11 cellular contexts compared by ENCODE assay signal in the genomic region with DNA sequence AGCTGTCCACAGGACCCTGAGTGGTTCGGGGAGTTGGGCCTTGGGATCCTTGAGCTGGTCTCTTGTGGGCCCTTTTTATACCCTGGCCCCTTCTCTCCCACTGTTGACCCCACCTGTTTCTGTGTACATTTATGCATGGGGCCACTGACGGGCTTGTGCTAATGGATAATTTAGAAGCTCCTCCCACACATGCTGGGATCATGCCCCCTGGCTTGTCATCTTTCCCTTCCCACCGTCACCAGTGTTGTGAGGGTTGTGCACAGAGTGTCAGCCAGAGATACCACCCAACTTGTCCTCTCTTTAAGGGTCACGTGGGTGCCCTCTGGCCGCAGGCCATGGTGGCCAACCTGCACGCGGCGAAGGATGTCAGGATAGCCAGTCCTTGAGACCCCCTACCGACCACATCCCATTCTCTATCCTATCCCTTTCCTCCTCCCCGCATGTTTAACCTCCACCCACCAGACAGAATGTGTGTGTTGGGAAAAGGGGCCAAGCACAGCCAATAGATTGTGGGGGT. TPM values are rescaled to one million over a fixed set of nuclear protein-coding genes. Genes with fewer than 3 reads are reported as not detected.
DNase-seq lines count a peak whose midpoint lies in the region; ATAC-seq, FAIRE-seq and TF ChIP-seq lines count a peak whose summit lies in the region.
"Not testable (repeated sequence)": the region's sequence is repeated elsewhere in the genome, so short reads cannot be mapped to it uniquely, and the experiment has no call there.
"Had no signal": no experiment of that assay in that cellular context is flagged by ENCODE, and none has a peak within 500 bp of the region (broad histone marks: within the 10 kb centered on the region; RNA-seq: fewer than 3 reads in every experiment).

Gene GH1, minus strand, starts transcription at position 51 of the 517 bp plus-strand sequence. CDS start 63 bp downstream, outside the sequence.

- not testable (repeated sequence) for H3K4me3 ChIP-seq in CD8-positive, alpha-beta memory T cell (ENCODE audit: low read length); IMR-90 (ENCODE audit: insufficient read depth, low read depth, low read length); left lung; neuronal stem cell (ENCODE audit: low read length in 2 of 2)
- H3K4me3 ChIP-seq in OCI-LY3 (ENCODE audit: low read length) (peak within 1 kb of the TSS; percentile 75), H1 (ENCODE audit: extremely low read depth in 1 of 4, insufficient read depth in 2 of 4, low read depth in 3 of 4, low read length in 4 of 4) (peak within 1 kb of the TSS in 1 of 4 experiments; percentile 39; a peak in 3 of 8 replicates)

- not testable (repeated sequence) for H2BK120ac ChIP-seq in IMR-90 (ENCODE audit: low read depth, low read length); neuronal stem cell (ENCODE audit: low read depth, low read length)
- peak within 1 kb of the TSS; percentile 43 for H2BK120ac ChIP-seq in H1 (replicated peaks; ENCODE audit: low read depth, low read length)

- not testable (repeated sequence) for H3K4me3 Mint-ChIP-seq in CD8-positive, alpha-beta memory T cell
- H3K4me3 Mint-ChIP-seq in activated B cell treated with CpG ODN at 0.5 μM for 24 hours: peak within 1 kb of the TSS; percentile 77

- not testable (repeated sequence) for BruUV-seq in IMR-90 (replicated peaks; lab: Mats Ljungman, UMichigan)

- not testable (repeated sequence) for H4K91ac ChIP-seq in IMR-90 (ENCODE audit: insufficient read depth, low read depth, low read length); H1 (replicated peaks; ENCODE audit: insufficient read length, low read length); neuronal stem cell (ENCODE audit: low read depth, low read length, poor library complexity)

- H3K4me1 Mint-ChIP-seq in CD8-positive, alpha-beta memory T cell: peaks cover 6 to 10% (median 10%) of the 10 kb centered on the region in 3 donors
- peaks cover 86% of the 10 kb centered on the region for H3K4me1 Mint-ChIP-seq in activated B cell treated with CpG ODN at 0.5 μM for 24 hours

- not testable (repeated sequence) for H3K4me2 ChIP-seq in IMR-90 (ENCODE audit: low read depth, low read length); neuronal stem cell (ENCODE audit: insufficient read depth, low read length, poor library complexity, severe bottlenecking)
- H3K4me2 ChIP-seq in OCI-LY3 (ENCODE audit: low read length): peak within 1 kb of the TSS; percentile 95
- peak within 1 kb of the TSS; percentile 42 to 58 for H3K4me2 ChIP-seq in H1 (ENCODE audit: insufficient read depth in 1 of 2, low read depth in 2 of 2, low read length in 2 of 2)

- not testable (repeated sequence) for H3K18ac ChIP-seq in IMR-90 (ENCODE audit: low read depth, low read length); H1 (ENCODE audit: extremely low read depth, low read length)
- H3K18ac ChIP-seq in neuronal stem cell (ENCODE audit: low read length): peak within 1 kb of the TSS; percentile 41

- H2BK20ac ChIP-seq in IMR-90 (ENCODE audit: low read depth, low read length); H1 (ENCODE audit: low read length): not testable (repeated sequence)

- POLR2A ChIA-PET in CD8-positive, alpha-beta memory T cell (lab: Charles Lee): interaction anchor here (1.2 to 2.5 kb wide), 3 partner anchors 101 to 215 kb away, joined by 4 to 13 read pairs (median 9); partner anchors contain the start of gene ICAM2
- POLR2A ChIA-PET in IMR-90 (lab: Charles Lee; ENCODE audit: unreplicated experiment): not testable (repeated sequence)
- POLR2A ChIA-PET in activated B cell treated with CpG ODN at 0.5 μM for 24 hours (lab: Charles Lee): interaction anchor here (0.6 to 19.1 kb wide), 17 partner anchors 11 to 110 kb away, joined by 3 to 837 read pairs (median 7); partner anchors contain the start of genes CD79B and ICAM2
- POLR2A ChIA-PET in H1 (lab: Charles Lee; ENCODE audit: partially characterized antibody): interaction anchor here (0.8 to 2.5 kb wide), 7 partner anchors 16 to 586 kb away, joined by 3 to 13 read pairs (median 4); no protein-coding TSS in a partner anchor

- not testable (repeated sequence) for H3K27me3 Mint-ChIP-seq in CD8-positive, alpha-beta memory T cell; activated B cell treated with CpG ODN at 0.5 μM for 24 hours

- H3K4ac ChIP-seq in IMR-90 (ENCODE audit: low read depth, low read length); H1 (replicated peaks; ENCODE audit: insufficient read length, low read depth, low read length); neuronal stem cell (ENCODE audit: low read length): not testable (repeated sequence)

- H3K9me1 ChIP-seq in IMR-90 (ENCODE audit: insufficient read depth, low read length): not testable (repeated sequence)

- H3K27ac ChIP-seq in CD8-positive, alpha-beta memory T cell (ENCODE audit: low read depth, low read length); IMR-90 (ENCODE audit: insufficient read depth, low read length); OCI-LY3 (ENCODE audit: low read length); H1 (ENCODE audit: low read depth, low read length); left lung; neuronal stem cell (replicated peaks; ENCODE audit: low read length): not testable (repeated sequence)

- not testable (repeated sequence) for H3K56ac ChIP-seq in IMR-90 (ENCODE audit: extremely low read depth, insufficient read depth, low read length); H1 (replicated peaks; ENCODE audit: insufficient read length, low read depth, low read length)

- not testable (repeated sequence) for TF ChIP-seq CTCF in IMR-90 (conservative IDR thresholded peaks at IDR 0.05; ENCODE audit: low read depth, low read length); OCI-LY3 (IDR thresholded peaks at IDR 0.05; ENCODE audit: low read depth, low read length); activated B cell treated with CpG ODN at 0.5 μM for 24 hours (IDR thresholded peaks at IDR 0.05); H1 (IDR thresholded peaks at IDR 0.05; ENCODE audit: control extremely low read depth in 1 of 3, insufficient read depth in 1 of 3, low read depth in 1 of 3, low read length in 3 of 3); left lung (IDR thresholded peaks at IDR 0.05)

- no CpG with 5 or more reads among the region's 10 CpGs for WGBS in IMR-90 (ENCODE audit: extremely low coverage in 2 of 2, insufficient read length in 1 of 2), 2 experiments
- WGBS in H1 (ENCODE audit: extremely low coverage in 1 of 2, insufficient coverage in 1 of 2, insufficient read length in 1 of 2, insufficient replicate concordance in 2 of 2, low coverage in 1 of 2, low lambda C conversion rate in 2 of 2, missing lambda C conversion rate in 1 of 2), 2 experiments: 63% methylated on average over 9 of the region's 10 CpGs; no CpG with 5 or more reads in 1 of the 2 experiments
- WGBS in neuronal stem cell (ENCODE audit: extremely low coverage in 2 of 2, insufficient read length in 2 of 2, insufficient replicate concordance in 1 of 2), 2 donors: no CpG with 5 or more reads among the region's 10 CpGs

- not testable (repeated sequence) for H3K9ac ChIP-seq in IMR-90 (ENCODE audit: low read depth, low read length); H1 (replicated peaks in 1 of 4; ENCODE audit: extremely low read depth in 1 of 4, low read depth in 3 of 4, low read length in 3 of 4); neuronal stem cell (ENCODE audit: low read depth, low read length, poor library complexity)
- peak within 1 kb of the TSS; percentile 41; the same call in 1 of the 2 replicates for H3K9ac ChIP-seq in OCI-LY3 (ENCODE audit: low read length)

- dilution Hi-C loops in IMR-90 (cut with HindIII; ENCODE audit: low sequenced_read_pairs, unreplicated experiment): not testable (repeated sequence)

- not testable (repeated sequence) for TF ChIP-seq POLR2A in IMR-90 (IDR thresholded peaks at IDR 0.05; ENCODE audit: low read depth, low read length); H1 (IDR thresholded peaks at IDR 0.05; ENCODE audit: control extremely low read depth in 1 of 2, low read depth in 2 of 2, low read length in 2 of 2)

- not testable (repeated sequence) for H3K79me2 ChIP-seq in OCI-LY3 (ENCODE audit: low read length); H1 (ENCODE audit: control insufficient read depth in 1 of 2, insufficient read depth in 2 of 2, low read length in 2 of 2)

- H3K4me1 ChIP-seq in CD8-positive, alpha-beta memory T cell (ENCODE audit: insufficient read depth, low read length); IMR-90 (ENCODE audit: control insufficient read depth, insufficient read depth, low read length); H1 (replicated peaks in 1 of 4; ENCODE audit: control insufficient read depth in 3 of 4, insufficient read depth in 4 of 4, low read length in 3 of 4); left lung; neuronal stem cell (ENCODE audit: control insufficient read depth in 2 of 2, insufficient read depth in 1 of 2, low read depth in 1 of 2, low read length in 2 of 2): not testable (repeated sequence)
- peaks cover 66% of the 10 kb centered on the region for H3K4me1 ChIP-seq in OCI-LY3 (ENCODE audit: low read length)

- H2AK9ac ChIP-seq in IMR-90 (replicated peaks; ENCODE audit: low read depth, low read length, poor library complexity): not testable (repeated sequence)

- TF ChIP-seq EP300 in H1 (IDR thresholded peaks at IDR 0.05; ENCODE audit: borderline replicate concordance in 1 of 2, low read depth in 2 of 2, low read length in 2 of 2): not testable (repeated sequence)

- peak within 1 kb of the TSS in 5 of 8 donors; percentile 17 to 78 (median 63) for H3K27ac Mint-ChIP-seq in CD8-positive, alpha-beta memory T cell
- peak within 1 kb of the TSS; percentile 75 for H3K27ac Mint-ChIP-seq in activated B cell treated with CpG ODN at 0.5 μM for 24 hours

- not testable (repeated sequence) for H4K8ac ChIP-seq in IMR-90 (ENCODE audit: low read depth in 2 of 2, low read length in 2 of 2); neuronal stem cell (ENCODE audit: low read depth, low read length)
- H4K8ac ChIP-seq in H1 (ENCODE audit: extremely low read depth, insufficient read depth, low read length): peak within 1 kb of the TSS; percentile 71; the same call in 1 of the 2 replicates

- CTCF ChIA-PET in CD8-positive, alpha-beta memory T cell (lab: Charles Lee): interaction anchor here (0.9 to 15.5 kb wide), 43 partner anchors 8 to 364 kb away, joined by 3 to 212 read pairs (median 5); partner anchors contain the start of genes CD79B, CSHL1, ERN1 and ICAM2
- CTCF ChIA-PET in IMR-90 (lab: Yijun Ruan, JAX) (interaction anchor here (0.7 to 2.7 kb wide), 10 partner anchors 10 to 215 kb away, joined by 3 to 21 read pairs (median 5); partner anchors contain the start of gene ICAM2), activated B cell treated with CpG ODN at 0.5 μM for 24 hours (lab: Charles Lee) (interaction anchor here (0.6 to 12.3 kb wide), 17 partner anchors 7 to 213 kb away, joined by 3 to 321 read pairs (median 12); partner anchors contain the start of genes CD79B, CSHL1, ERN1 and ICAM2), H1 (lab: Charles Lee; ENCODE audit: partially characterized antibody) (interaction anchor here (0.7 to 11.2 kb wide), 50 partner anchors 8 to 316 kb away, joined by 3 to 270 read pairs (median 8); partner anchors contain the start of genes CD79B, CSHL1, GH2 and ICAM2)

- H2AK5ac ChIP-seq in IMR-90 (ENCODE audit: low read depth, low read length); H1 (ENCODE audit: low read depth, low read length): not testable (repeated sequence)
- H2AK5ac ChIP-seq in neuronal stem cell (ENCODE audit: low read depth, low read length): peak within 1 kb of the TSS; percentile 68

- H3K27me3 ChIP-seq in CD8-positive, alpha-beta memory T cell (ENCODE audit: insufficient read depth, low read length, poor library complexity, severe bottlenecking); OCI-LY3 (ENCODE audit: low read depth, low read length); H1 (replicated peaks in 1 of 4; ENCODE audit: control insufficient read depth in 3 of 4, extremely low read depth in 1 of 4, insufficient read depth in 3 of 4, low read length in 3 of 4); left lung; neuronal stem cell (ENCODE audit: control insufficient read depth in 3 of 3, insufficient read depth in 3 of 3, low read depth in 1 of 3, low read length in 3 of 3): not testable (repeated sequence)
- peaks cover 29% of the 10 kb centered on the region for H3K27me3 ChIP-seq in IMR-90 (ENCODE audit: control insufficient read depth, insufficient read depth, low read length)

- H3K23ac ChIP-seq in IMR-90 (ENCODE audit: low read depth, low read length); H1 (ENCODE audit: insufficient read length); neuronal stem cell (ENCODE audit: low read depth, low read length, poor library complexity): not testable (repeated sequence)

- not testable (repeated sequence) for H4K5ac ChIP-seq in IMR-90 (ENCODE audit: low read depth, low read length)
- H4K5ac ChIP-seq in H1 (ENCODE audit: insufficient read length, low read depth, low read length): peak within 1 kb of the TSS; percentile 0

- intact Hi-C loops in IMR-90 (cut with micrococcal nuclease): loop anchor here (1.0 to 10.0 kb wide), 5 partner anchors 27 to 366 kb away; no protein-coding TSS in a partner anchor
- intact Hi-C loops in activated B cell treated with CpG ODN at 0.5 μM for 24 hours (cut with micrococcal nuclease): loop anchor here (1.0 kb wide), 6 partner anchors 13 to 106 kb away; partner anchors contain the start of genes CD79B and ICAM2
- intact Hi-C loops in left lung (cut with DNase I): loop anchor here in 1 of 2 donors (5.0 to 10.0 kb wide), 2 partner anchors 108 to 216 kb away; partner anchors contain the start of gene ERN1

- DNase-seq in CD8-positive, alpha-beta memory T cell; IMR-90; activated B cell treated with CpG ODN at 0.5 μM for 24 hours; H1 (ENCODE audit: low read depth in 1 of 2, low spot score in 2 of 2); neuronal stem cell (ENCODE audit: low spot score): not testable (repeated sequence)
- DNase-seq in left lung: peak; percentile 14 to 25

- not testable (repeated sequence) for H3K36me3 ChIP-seq in CD8-positive, alpha-beta memory T cell (ENCODE audit: insufficient read depth, low read length); IMR-90 (ENCODE audit: control insufficient read depth, insufficient read depth, low read length); OCI-LY3 (replicated peaks; ENCODE audit: low read depth, low read length); H1 (ENCODE audit: control insufficient read depth in 2 of 4, insufficient read depth in 4 of 4, low read length in 3 of 4); left lung; neuronal stem cell (replicated peaks in 1 of 2; ENCODE audit: control insufficient read depth in 2 of 2, insufficient read depth in 2 of 2, low read length in 2 of 2)

- H3K79me1 ChIP-seq in IMR-90 (ENCODE audit: low read depth in 1 of 2, low read length in 2 of 2); H1 (ENCODE audit: low read depth, low read length); neuronal stem cell (ENCODE audit: low read depth, low read length): not testable (repeated sequence)

- not testable (repeated sequence) for H3K9me3 ChIP-seq in CD8-positive, alpha-beta memory T cell (ENCODE audit: low read length); IMR-90 (ENCODE audit: control insufficient read depth, insufficient read depth, low read length); OCI-LY3 (ENCODE audit: insufficient read depth, low read length); H1 (ENCODE audit: insufficient read depth in 2 of 2, low read depth in 1 of 2, low read length in 1 of 2); left lung; neuronal stem cell (replicated peaks in 1 of 2; ENCODE audit: control insufficient read depth in 2 of 2, insufficient read depth in 1 of 2, low read depth in 1 of 2, low read length in 2 of 2)

- in situ Hi-C loops in IMR-90 (cut with MboI; ENCODE audit: low sequenced_read_pairs): loop anchor here (5.0 to 10.0 kb wide), 3 partner anchors 106 to 366 kb away; partner anchors contain the start of genes ERN1 and ICAM2

- not testable (repeated sequence) for H4K20me1 ChIP-seq in IMR-90 (ENCODE audit: insufficient read depth, low read length); OCI-LY3 (ENCODE audit: insufficient read depth, low read length); H1 (replicated peaks in 1 of 2; ENCODE audit: control insufficient read depth in 1 of 2, insufficient read depth in 2 of 2, low read length in 2 of 2)

- not testable (repeated sequence) for H3K14ac ChIP-seq in IMR-90 (replicated peaks; ENCODE audit: low read depth, low read length); H1 (ENCODE audit: insufficient read length); neuronal stem cell (ENCODE audit: low read length)

- TF ChIP-seq RAD21 in IMR-90 (IDR thresholded peaks at IDR 0.05; ENCODE audit: low read length); H1 (IDR thresholded peaks at IDR 0.05 in 1 of 2, conservative IDR thresholded peaks at IDR 0.05 in 1 of 2; ENCODE audit: low read depth in 2 of 2, low read length in 2 of 2): not testable (repeated sequence)

- ATAC-seq in IMR-90 (ENCODE audit: low read depth); activated B cell treated with CpG ODN at 0.5 μM for 24 hours (ENCODE audit: low read depth); left lung: not testable (repeated sequence)

- not testable (repeated sequence) for H3K36me3 Mint-ChIP-seq in CD8-positive, alpha-beta memory T cell; activated B cell treated with CpG ODN at 0.5 μM for 24 hours (ENCODE audit: low read depth)

- peak within 1 kb of the TSS; percentile 75; the same call in 1 of the 2 replicates for H2BK12ac ChIP-seq in H1 (ENCODE audit: low read depth, low read length)
- not testable (repeated sequence) for H2BK12ac ChIP-seq in neuronal stem cell (ENCODE audit: low read length)

- not testable (repeated sequence) for FAIRE-seq in H1 (lab: Jason Lieb, UNC)

- not testable (repeated sequence) for H2BK5ac ChIP-seq in IMR-90 (ENCODE audit: low read depth, low read length, poor library complexity, severe bottlenecking); H1 (ENCODE audit: low read depth, low read length); neuronal stem cell (ENCODE audit: low read length)

- H2AFZ ChIP-seq in IMR-90 (replicated peaks; ENCODE audit: low read length, poor library complexity) (peak within 1 kb of the TSS; percentile 2), H1 (ENCODE audit: low read length) (peak within 1 kb of the TSS; percentile 89)
- H2AFZ ChIP-seq in OCI-LY3 (ENCODE audit: low read depth, low read length); neuronal stem cell (ENCODE audit: low read length): not testable (repeated sequence)

- not testable (repeated sequence) for H3K23me2 ChIP-seq in H1 (ENCODE audit: low read depth, low read length)

- H2BK15ac ChIP-seq in IMR-90 (ENCODE audit: low read depth, low read length); H1 (ENCODE audit: low read length); neuronal stem cell (ENCODE audit: low read length): not testable (repeated sequence)

- H3K9me3 Mint-ChIP-seq in CD8-positive, alpha-beta memory T cell; activated B cell treated with CpG ODN at 0.5 μM for 24 hours: not testable (repeated sequence)

RNA-seq across cellular contexts. Expression of gene GH1, which starts in this region (rescaled TPM):
- total RNA-seq in CD8-positive, alpha-beta memory T cell: not detected
- polyA plus RNA-seq in CD8-positive, alpha-beta memory T cell: not detected
- not detected in 2 replicates for total RNA-seq in IMR-90 (2012; rRNA removed)
- not detected in 2 replicates for polyA plus RNA-seq in IMR-90 (2012; rRNA removed)
- polyA plus RNA-seq in IMR-90 (2012; cell fraction: cytosol; rRNA removed): not detected in 2 replicates
- polyA plus RNA-seq in IMR-90 (2012; cell fraction: nucleus; rRNA removed; ENCODE audit: low replicate concordance): not detected in 2 replicates
- total RNA-seq in activated B cell treated with CpG ODN at 0.5 μM for 24 hours: 0.27 TPM in 1 of 2 replicates, not detected in the other
- not detected in 2 replicates for total RNA-seq in H1 (2021; fragmentation: NEBNext Ultra II Directional; extraction: Animal tissue kit (Norgen Biotek cat#: 25700))
- polyA plus RNA-seq in H1 (2011; rRNA removed): 0.36 and 0.41 TPM in 2 replicates
- 0.37 TPM for polyA plus RNA-seq in H1 (2011; cell fraction: cytosol; rRNA removed)
- 0.77 TPM for polyA plus RNA-seq in H1 (2011; cell fraction: nucleus; rRNA removed)
- polyA plus RNA-seq in H1 (2012, experiment 1 of 2): 0.50 TPM in 1 of 4 replicates, not detected in the others
- polyA plus RNA-seq in H1 (2012, experiment 2 of 2): not detected
- 0.16 TPM for polyA plus RNA-seq in H1 (2013, experiment 1 of 2)
- polyA plus RNA-seq in H1 (2013, experiment 2 of 2): 0.26 TPM
- polyA minus RNA-seq in H1 (2011; rRNA and poly(A)+ RNA removed): 0.56 TPM in 1 of 2 replicates, not detected in the other
- polyA minus RNA-seq in H1 (2011; cell fraction: cytosol; rRNA and poly(A)+ RNA removed): not detected
- polyA minus RNA-seq in H1 (2011; cell fraction: nucleus; rRNA and poly(A)+ RNA removed): not detected
- not detected for total RNA-seq in left lung
- 0.08 TPM for polyA plus RNA-seq in neuronal stem cell (2013, experiment 1 of 2)
- 0.24 TPM for polyA plus RNA-seq in neuronal stem cell (2013, experiment 2 of 2)
- total RNA-seq: GM23248, LHCN-M2 had no signal
- polyA plus RNA-seq: AG04450, BJ, GM23248 had no signal

Comparison
In these comparisons a context has a peak if more than half of its experiments do, and no peak if none do; other contexts are left out.
1. Peak in DNase-seq in left lung; RNA of the gene not detected or under 1 TPM.